In genomic region chr17:655618-656017, GRCh38 we compare ENCODE assay signal across 13 cellular contexts. TPM values are rescaled to one million over a fixed set of nuclear protein-coding genes. Genes with fewer than 3 reads are reported as not detected.
A peak's percentile ranks its signal among the peaks of the same experiment; 100 is the strongest.
DNase-seq lines count a peak whose midpoint lies in the region; ATAC-seq and TF ChIP-seq lines count a peak whose summit lies in the region.
"Had no signal": no experiment of that assay in that cellular context is flagged by ENCODE, and none has a peak within 500 bp of the region (broad histone marks: within the 10 kb centered on the region; RNA-seq: fewer than 3 reads in every experiment).

No MANE protein-coding gene starts in this region.

- H3K27me3 Mint-ChIP-seq in natural killer cell (ENCODE audit: low read depth in 2 of 2) (no peaks in the 10 kb centered on the region), memory B cell (no peaks in the 10 kb centered on the region)
- no peaks in the 10 kb centered on the region for H3K27me3 Mint-ChIP-seq in natural killer cell treated with Interleukin-12 subunit alpha and Interleukin-12 subunit beta and Interleukin-15 and Interleukin-18, amount 100 ng/mL, for 72 hours
- no peaks in the 10 kb centered on the region for H3K27me3 Mint-ChIP-seq in activated T-helper 17 cell treated with anti-CD3 and anti-CD28 coated beads, Interleukin-2, amount 50 U/mL, for 72 hours

- H3K27ac Mint-ChIP-seq in natural killer cell (peak overlapping the region; percentile 44 to 58), memory B cell (peak overlapping the region; percentile 48)
- H3K27ac Mint-ChIP-seq in natural killer cell treated with Interleukin-12 subunit alpha and Interleukin-12 subunit beta and Interleukin-15 and Interleukin-18, amount 100 ng/mL, for 72 hours = peak overlapping the region in 1 of 2 donors; percentile 18
- H3K27ac Mint-ChIP-seq in activated T-helper 17 cell treated with anti-CD3 and anti-CD28 coated beads, Interleukin-2, amount 50 U/mL, for 72 hours = no peak overlapping the region
- H3K27ac Mint-ChIP-seq: CD8-positive, alpha-beta T cell had no signal

- ATAC-seq in natural killer cell (peak in 1 of 3 donors; percentile 20), memory B cell (ENCODE audit: low read depth) (no peak)
- no peak for ATAC-seq in natural killer cell treated with Interleukin-12 subunit alpha and Interleukin-12 subunit beta and Interleukin-15 and Interleukin-18, amount 100 ng/mL, for 72 hours
- ATAC-seq in activated T-helper 17 cell treated with anti-CD3 and anti-CD28 coated beads, Interleukin-2, amount 50 U/mL, for 72 hours (replicated peaks) = no peak
- ATAC-seq: A549; CD8-positive, alpha-beta T cell; GM12878 had no signal

- DNase-seq in natural killer cell = no peak
- DNase-seq in natural killer cell treated with Interleukin-12 subunit alpha and Interleukin-12 subunit beta and Interleukin-15 and Interleukin-18, amount 100 ng/mL, for 72 hours (ENCODE audit: low spot score) = no peak
- peak; percentile 65 for DNase-seq in cerebellar cortex (ENCODE audit: low spot score)
- no peak for DNase-seq in memory B cell (ENCODE audit: low spot score in 2 of 2)
- DNase-seq in HuH-7 (ENCODE audit: low spot score) = no peak
- no peak for DNase-seq in AG20443 (ENCODE audit: low spot score)
- DNase-seq: Calu3; CD8-positive, alpha-beta T cell; DMS79 treated with DMSO at 0.1 percent for 48 hours; GOT3 had no signal

- H3K4me3 Mint-ChIP-seq in natural killer cell (no peak overlapping the region), memory B cell (no peak overlapping the region)
- H3K4me3 Mint-ChIP-seq in natural killer cell treated with Interleukin-12 subunit alpha and Interleukin-12 subunit beta and Interleukin-15 and Interleukin-18, amount 100 ng/mL, for 72 hours = no peak overlapping the region
- H3K4me3 Mint-ChIP-seq in activated T-helper 17 cell treated with anti-CD3 and anti-CD28 coated beads, Interleukin-2, amount 50 U/mL, for 72 hours = no peak overlapping the region
- H3K4me3 Mint-ChIP-seq: CD8-positive, alpha-beta T cell had no signal

- no peak for TF ChIP-seq CTCF in natural killer cell (IDR thresholded peaks at IDR 0.05)

- H3K9me3 Mint-ChIP-seq in natural killer cell (no peaks in the 10 kb centered on the region), memory B cell (no peaks in the 10 kb centered on the region)
- H3K9me3 Mint-ChIP-seq in natural killer cell treated with Interleukin-12 subunit alpha and Interleukin-12 subunit beta and Interleukin-15 and Interleukin-18, amount 100 ng/mL, for 72 hours = no peaks in the 10 kb centered on the region
- H3K9me3 Mint-ChIP-seq in activated T-helper 17 cell treated with anti-CD3 and anti-CD28 coated beads, Interleukin-2, amount 50 U/mL, for 72 hours = no peaks in the 10 kb centered on the region
- H3K9me3 Mint-ChIP-seq: CD8-positive, alpha-beta T cell had no signal

- H3K36me3 Mint-ChIP-seq in natural killer cell = peaks cover 29% of the 10 kb centered on the region
- peaks cover 16% of the 10 kb centered on the region for H3K36me3 Mint-ChIP-seq in natural killer cell treated with Interleukin-12 subunit alpha and Interleukin-12 subunit beta and Interleukin-15 and Interleukin-18, amount 100 ng/mL, for 72 hours
- H3K36me3 Mint-ChIP-seq in memory B cell = peaks cover 32% of the 10 kb centered on the region
- peaks cover 79% of the 10 kb centered on the region for H3K36me3 Mint-ChIP-seq in activated T-helper 17 cell treated with anti-CD3 and anti-CD28 coated beads, Interleukin-2, amount 50 U/mL, for 72 hours (ENCODE audit: low read depth)

- intact Hi-C loops in natural killer cell (cut with micrococcal nuclease) = no loop called here

- H3K4me1 Mint-ChIP-seq in natural killer cell = peaks cover 13 to 14% of the 10 kb centered on the region in 2 donors
- peaks cover 0 to 7% of the 10 kb centered on the region in 2 donors for H3K4me1 Mint-ChIP-seq in natural killer cell treated with Interleukin-12 subunit alpha and Interleukin-12 subunit beta and Interleukin-15 and Interleukin-18, amount 100 ng/mL, for 72 hours (ENCODE audit: low read depth in 2 of 2)
- peaks cover 20% of the 10 kb centered on the region for H3K4me1 Mint-ChIP-seq in memory B cell
- H3K4me1 Mint-ChIP-seq in activated T-helper 17 cell treated with anti-CD3 and anti-CD28 coated beads, Interleukin-2, amount 50 U/mL, for 72 hours = no peaks in the 10 kb centered on the region

RNA-seq across cellular contexts. Expression of gene VPS53, which starts 59.0 kb away (rescaled TPM):
- total RNA-seq in natural killer cell = 100 to 1,000 TPM in 1 of 3 donors, 10 to 100 TPM in 2; 82.8 to 102 (median 89.1) TPM
- 100 to 1,000 TPM in 1 of 2 donors, 10 to 100 TPM in 1; 76.7 to 102 TPM for total RNA-seq in natural killer cell treated with Interleukin-12 subunit alpha and Interleukin-12 subunit beta and Interleukin-15 and Interleukin-18, amount 100 ng/mL, for 72 hours
- total RNA-seq in activated T-helper 17 cell treated with anti-CD3 and anti-CD28 coated beads, Interleukin-2, amount 50 U/mL, for 72 hours = 10 to 100 TPM; 38.3 to 53.3 TPM
